23 cellular contexts compared by ENCODE assay signal in genomic region chr5:130116972-130117371, GRCh38.
"Had no signal": no experiment of that assay in that cellular context is flagged by ENCODE, and none has a peak within 500 bp of the region (broad histone marks: within the 10 kb centered on the region; RNA-seq: fewer than 3 reads in every experiment).

No MANE protein-coding gene starts in this region.

- ATAC-seq: activated CD4-positive, CD25-positive, alpha-beta regulatory T cell treated with anti-CD3 and anti-CD28 coated beads, Interleukin-2, amount 50 U/mL, for 24 hours; activated naive CD8-positive, alpha-beta T cell treated with anti-CD3 and anti-CD28 coated beads, Interleukin-2, amount 50 U/mL, for 24 hours; pancreas; sciatic nerve had no signal

- H3K4me3 Mint-ChIP-seq: activated CD4-positive, alpha-beta memory T cell treated with anti-CD3 and anti-CD28 coated beads for 36 hours; activated naive CD4-positive, alpha-beta T cell treated with anti-CD3 and anti-CD28 coated beads, Interleukin-2, amount 50 U/mL, for 24 hours; activated naive CD8-positive, alpha-beta T cell treated with anti-CD3 and anti-CD28 coated beads, Interleukin-2, amount 50 U/mL, for 24 hours; activated T-cell treated with anti-CD3 and anti-CD28 coated beads, Interleukin-2, amount 50 U/mL, for 24 hours; nephron; stimulated activated naive CD8-positive, alpha-beta T cell treated with anti-CD3 and anti-CD28 coated beads, Interleukin-15, Interleukin-2, amounts not matched to agents 100 ng/mL and 50 ng/mL, for 24 hours; T-helper 2 cell treated with Interferon-gamma antibody and Interleukin-4, amounts not matched to agents 5 μg/mL and 100 μg/mL, for 36 hours; type B pancreatic cell had no signal

- H3K36me3 Mint-ChIP-seq: activated CD4-positive, alpha-beta memory T cell treated with anti-CD3 and anti-CD28 coated beads for 36 hours; activated naive CD4-positive, alpha-beta T cell treated with anti-CD3 and anti-CD28 coated beads, Interleukin-2, amount 50 U/mL, for 24 hours; type B pancreatic cell had no signal

- H3K27ac Mint-ChIP-seq: activated CD4-positive, alpha-beta memory T cell treated with anti-CD3 and anti-CD28 coated beads for 36 hours; activated naive CD4-positive, alpha-beta T cell treated with anti-CD3 and anti-CD28 coated beads, Interleukin-2, amount 50 U/mL, for 24 hours; activated naive CD8-positive, alpha-beta T cell treated with anti-CD3 and anti-CD28 coated beads, Interleukin-2, amount 50 U/mL, for 24 hours; activated T-cell treated with anti-CD3 and anti-CD28 coated beads, Interleukin-2, amount 50 U/mL, for 24 hours; nephron; stimulated activated naive CD8-positive, alpha-beta T cell treated with anti-CD3 and anti-CD28 coated beads, Interleukin-15, Interleukin-2, amounts not matched to agents 100 ng/mL and 50 ng/mL, for 24 hours; T-helper 2 cell treated with Interferon-gamma antibody and Interleukin-4, amounts not matched to agents 5 μg/mL and 100 μg/mL, for 36 hours; type B pancreatic cell had no signal

- H3K9me3 Mint-ChIP-seq: activated CD4-positive, alpha-beta memory T cell treated with anti-CD3 and anti-CD28 coated beads for 36 hours; activated naive CD4-positive, alpha-beta T cell treated with anti-CD3 and anti-CD28 coated beads, Interleukin-2, amount 50 U/mL, for 24 hours; activated naive CD8-positive, alpha-beta T cell treated with anti-CD3 and anti-CD28 coated beads, Interleukin-2, amount 50 U/mL, for 24 hours; activated T-cell treated with anti-CD3 and anti-CD28 coated beads, Interleukin-2, amount 50 U/mL, for 24 hours; nephron; stimulated activated naive CD8-positive, alpha-beta T cell treated with anti-CD3 and anti-CD28 coated beads, Interleukin-15, Interleukin-2, amounts not matched to agents 100 ng/mL and 50 ng/mL, for 24 hours; T-helper 2 cell treated with Interferon-gamma antibody and Interleukin-4, amounts not matched to agents 5 μg/mL and 100 μg/mL, for 36 hours; type B pancreatic cell had no signal

- DNase-seq: activated CD4-positive, alpha-beta memory T cell treated with anti-CD3 and anti-CD28 coated beads for 36 hours; activated CD4-positive, alpha-beta T cell treated with anti-CD3 and anti-CD28 coated beads for 48 hours; activated CD8-positive, alpha-beta memory T cell treated with anti-CD3 and anti-CD28 coated beads, Interleukin-2, amount 50 U/mL, for 48 hours; activated gamma-delta T cell; activated naive CD8-positive, alpha-beta T cell treated with anti-CD3 and anti-CD28 coated beads, Interleukin-2, amount 50 U/mL, for 24 hours; activated T-cell treated with anti-CD3 and anti-CD28 coated beads, Interleukin-2, amount 50 U/mL, for 24 hours; central memory CD4-positive, alpha-beta T cell; foreskin melanocyte; heart right ventricle; islet precursor cell; left ventricle myocardium inferior; nucleus accumbens; pancreas; stimulated activated CD4-positive, alpha-beta T cell treated with anti-CD3 and anti-CD28 coated beads, Interleukin-12 subunit alpha, Interleukin-12 subunit beta, amount 100 ng/mL, for 4 hours; stimulated activated CD4-positive, alpha-beta T cell treated with anti-CD3 and anti-CD28 coated beads, Interleukin-4, amount 100 ng/mL, for 1 hour; T-helper 1 cell had no signal

- H3K27me3 Mint-ChIP-seq: type B pancreatic cell had no signal

- H3K4me1 Mint-ChIP-seq: activated naive CD4-positive, alpha-beta T cell treated with anti-CD3 and anti-CD28 coated beads, Interleukin-2, amount 50 U/mL, for 24 hours; activated naive CD8-positive, alpha-beta T cell treated with anti-CD3 and anti-CD28 coated beads, Interleukin-2, amount 50 U/mL, for 24 hours had no signal
